In genomic region chr2:218374795-218375194, GRCh38 we compare ENCODE assay signal across 28 cellular contexts. TPM values are rescaled to one million over a fixed set of nuclear protein-coding genes. Genes with fewer than 3 reads are reported as not detected.
"Had no signal": no experiment of that assay in that cellular context is flagged by ENCODE, and none has a peak within 500 bp of the region (broad histone marks: within the 10 kb centered on the region; RNA-seq: fewer than 3 reads in every experiment).

No MANE protein-coding gene starts in this region.

- DNase-seq: activated CD4-positive, alpha-beta memory T cell treated with anti-CD3 and anti-CD28 coated beads, Interleukin-2, amount 10 ng/mL, durations not matched to agents 7 days and 5 days; activated CD4-positive, alpha-beta T cell treated with anti-CD3 and anti-CD28 coated beads for 1 hour; activated CD4-positive, alpha-beta T cell treated with anti-CD3 and anti-CD28 coated beads, Interleukin-2, amount 10 ng/mL, durations not matched to agents 7 days and 5 days; activated CD8-positive, alpha-beta memory T cell treated with anti-CD3 and anti-CD28 coated beads, Interleukin-2, amount 50 U/mL, for 48 hours; activated naive CD8-positive, alpha-beta T cell treated with anti-CD3 and anti-CD28 coated beads, Interleukin-2, amount 50 U/mL, for 24 hours; activated T-cell treated with anti-CD3 and anti-CD28 coated beads, Interleukin-2, amount 50 U/mL, for 24 hours; effector CD8-positive, alpha-beta T cell; esophagus squamous epithelium; islet precursor cell; left ventricle myocardium inferior; mammary epithelial cell; naive B cell; psoas muscle; stimulated activated CD4-positive, alpha-beta T cell treated with anti-CD3 and anti-CD28 coated beads, Interleukin-15, amount 100 ng/mL, for 24 hours; stimulated activated CD4-positive, alpha-beta T cell treated with anti-CD3 and anti-CD28 coated beads, Interleukin-2, amount 100 ng/mL, for 24 hours; stimulated activated naive B cell treated with anti-CD40 and anti-IgM and Interleukin-4, amounts not matched to agents 10 μg/mL and 1 μg/mL and 100 μg/mL, for 72 hours; stomach; T-helper 17 cell; T1000; thyroid gland; upper lobe of right lung had no signal

- H3K27ac ChIP-seq: epithelial cell of prostate, esophagus squamous epithelium, left ventricle myocardium inferior, pancreas, psoas muscle, right atrium auricular region, thyroid gland, upper lobe of right lung had no signal

- H3K36me3 ChIP-seq: esophagus squamous epithelium, left ventricle myocardium inferior, pancreas, right atrium auricular region, stomach, thyroid gland, upper lobe of right lung had no signal

- ATAC-seq: activated naive CD8-positive, alpha-beta T cell treated with anti-CD3 and anti-CD28 coated beads, Interleukin-2, amount 50 U/mL, for 24 hours; pancreas; psoas muscle; stimulated activated naive B cell treated with anti-CD40 and anti-IgM and Interleukin-4, amounts not matched to agents 10 μg/mL and 1 μg/mL and 100 μg/mL, for 72 hours; T-helper 17 cell; upper lobe of right lung; WTC11 had no signal

- H3K9me3 ChIP-seq: esophagus squamous epithelium, left ventricle myocardium inferior, pancreas, psoas muscle, right atrium auricular region, stomach, thyroid gland, upper lobe of right lung had no signal

- H3K4me1 ChIP-seq: left ventricle myocardium inferior, pancreas, psoas muscle, right atrium auricular region had no signal

- H3K27me3 ChIP-seq: esophagus squamous epithelium, pancreas, right atrium auricular region, stomach, thyroid gland, upper lobe of right lung had no signal

- H3K4me3 ChIP-seq: esophagus squamous epithelium, left ventricle myocardium inferior, pancreas, psoas muscle, right atrium auricular region, stomach, thyroid gland, upper lobe of right lung had no signal

RNA-seq across cellular contexts. Expression of gene SLC11A1, which starts 7.3 kb away (rescaled TPM):
- polyA plus RNA-seq: neural cell had no signal

RNA-seq across cellular contexts. Expression of gene CATIP, which starts 18.1 kb away (rescaled TPM):
- total RNA-seq: activated CD4-positive, alpha-beta memory T cell treated with anti-CD3 and anti-CD28 coated beads, Interleukin-2, amount 10 ng/mL, durations not matched to agents 7 days and 5 days; activated CD4-positive, alpha-beta T cell treated with anti-CD3 and anti-CD28 coated beads, Interleukin-2, amount 10 ng/mL, durations not matched to agents 7 days and 5 days; dermis microvascular lymphatic vessel endothelial cell; esophagus squamous epithelium; frontal cortex; left ventricle myocardium inferior; mammary epithelial cell; psoas muscle; right atrium auricular region; stomach; T-helper 17 cell had no signal
- polyA plus RNA-seq: mammary epithelial cell, neural cell, psoas muscle had no signal

RNA-seq across cellular contexts. Expression of gene VIL1, which starts 44.1 kb away (rescaled TPM):
- total RNA-seq: activated CD4-positive, alpha-beta memory T cell treated with anti-CD3 and anti-CD28 coated beads, Interleukin-2, amount 10 ng/mL, durations not matched to agents 7 days and 5 days; dermis microvascular lymphatic vessel endothelial cell; esophagus squamous epithelium; frontal cortex; left ventricle myocardium inferior; mammary epithelial cell; psoas muscle; right atrium auricular region; thyroid gland; upper lobe of right lung had no signal
- polyA plus RNA-seq: neural cell had no signal
